1 cellular context compared by ENCODE assay signal in genomic region chr10:101828734-101829551, GRCh38.
TF ChIP-seq lines count a peak whose summit lies in the region.

No MANE protein-coding gene starts in this region.

TF ChIP-seq in HepG2, 621 proteins besides CTCF, POLR2A, EP300 and RAD21:
- TF ChIP-seq FOXO1 (CRISPR knock-in tag; IDR thresholded peaks at IDR 0.05) (no peak), NFE2L2 (IDR thresholded peaks at IDR 0.05; ENCODE audit: low read length) (no peak), HNRNPK (IDR thresholded peaks at IDR 0.05; ENCODE audit: low read depth, low read length, poor library complexity, severe bottlenecking) (no peak)
- TF ChIP-seq, protein P1, sequence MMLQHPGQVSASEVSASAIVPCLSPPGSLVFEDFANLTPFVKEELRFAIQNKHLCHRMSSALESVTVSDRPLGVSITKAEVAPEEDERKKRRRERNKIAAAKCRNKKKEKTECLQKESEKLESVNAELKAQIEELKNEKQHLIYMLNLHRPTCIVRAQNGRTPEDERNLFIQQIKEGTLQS (CRISPR knock-in tag; IDR thresholded peaks at IDR 0.05): no peak
